ENCODE assay signal across 17 cellular contexts in genomic region chr16:3792472-3793012, GRCh38.
DNase-seq lines count a peak whose midpoint lies in the region; ATAC-seq, FAIRE-seq and TF ChIP-seq lines count a peak whose summit lies in the region.
"Had no signal": no experiment of that assay in that cellular context is flagged by ENCODE, and none has a peak within 500 bp of the region (broad histone marks: within the 10 kb centered on the region; RNA-seq: fewer than 3 reads in every experiment).

No MANE protein-coding gene starts in this region.

- POLR2A ChIA-PET in activated CD8-positive, alpha-beta T cell treated with anti-CD3 and anti-CD28 coated beads, Interleukin-2, amount 10 ng/mL, durations not matched to agents 7 days and 5 days (lab: Charles Lee), result no interaction called here

- dilution Hi-C loops in keratinocyte (cut with MboI; ENCODE audit: extremely low pct_ligation_motif_present, low sequenced_read_pairs), result no loop called here

- peak overlapping the region; percentile 67 for H3K27ac Mint-ChIP-seq in T-helper 17 cell
- peak overlapping the region; percentile 83 for H3K27ac Mint-ChIP-seq in stimulated activated naive B cell treated with anti-CD40 and anti-IgM and Interleukin-4, amounts not matched to agents 10 μg/mL and 1 μg/mL and 100 μg/mL, for 72 hours
- H3K27ac Mint-ChIP-seq in activated CD8-positive, alpha-beta T cell treated with anti-CD3 and anti-CD28 coated beads, Interleukin-2, amount 10 ng/mL, durations not matched to agents 7 days and 5 days, result no peak overlapping the region
- H3K27ac Mint-ChIP-seq: activated CD4-positive, alpha-beta memory T cell treated with anti-CD3 and anti-CD28 coated beads for 36 hours; activated naive CD8-positive, alpha-beta T cell treated with anti-CD3 and anti-CD28 coated beads, Interleukin-2, amount 10 ng/mL, durations not matched to agents 7 days and 5 days had no signal

- no peak overlapping the region for H3K9ac ChIP-seq in keratinocyte (ENCODE audit: control insufficient read depth, extremely low read depth, insufficient read depth, low read length)

- peaks cover 46% of the 10 kb centered on the region for H3K4me1 Mint-ChIP-seq in T-helper 17 cell
- H3K4me1 Mint-ChIP-seq in stimulated activated naive B cell treated with anti-CD40 and anti-IgM and Interleukin-4, amounts not matched to agents 10 μg/mL and 1 μg/mL and 100 μg/mL, for 72 hours, result peaks cover 30 to 81% of the 10 kb centered on the region in 2 donors
- peaks cover 82% of the 10 kb centered on the region for H3K4me1 Mint-ChIP-seq in activated CD8-positive, alpha-beta T cell treated with anti-CD3 and anti-CD28 coated beads, Interleukin-2, amount 10 ng/mL, durations not matched to agents 7 days and 5 days (ENCODE audit: low read depth)

- no peak overlapping the region for H2AFZ ChIP-seq in keratinocyte (ENCODE audit: control insufficient read depth, low read length)

- peaks cover 6 to 14% of the 10 kb centered on the region in 2 experiments for H3K36me3 ChIP-seq in keratinocyte (ENCODE audit: control insufficient read depth in 2 of 2, extremely low read depth in 1 of 2, insufficient read depth in 2 of 2, low read length in 2 of 2)

- CTCF ChIA-PET in activated CD8-positive, alpha-beta T cell treated with anti-CD3 and anti-CD28 coated beads, Interleukin-2, amount 10 ng/mL, durations not matched to agents 7 days and 5 days (lab: Charles Lee), result no interaction called here

- H3K9me3 ChIP-seq in T-helper 17 cell (ENCODE audit: control insufficient read depth, low read length, poor library complexity, severe bottlenecking) (no peaks in the 10 kb centered on the region), keratinocyte (ENCODE audit: control insufficient read depth, low read depth, low read length) (no peaks in the 10 kb centered on the region)

- no peaks in the 10 kb centered on the region for H3K9me1 ChIP-seq in keratinocyte (ENCODE audit: control insufficient read depth, extremely low read depth, insufficient read depth, low read length)

- no peaks in the 10 kb centered on the region for H3K9me3 Mint-ChIP-seq in stimulated activated naive B cell treated with anti-CD40 and anti-IgM and Interleukin-4, amounts not matched to agents 10 μg/mL and 1 μg/mL and 100 μg/mL, for 72 hours
- no peaks in the 10 kb centered on the region for H3K9me3 Mint-ChIP-seq in activated CD8-positive, alpha-beta T cell treated with anti-CD3 and anti-CD28 coated beads, Interleukin-2, amount 10 ng/mL, durations not matched to agents 7 days and 5 days (ENCODE audit: insufficient read depth)
- H3K9me3 Mint-ChIP-seq: activated CD4-positive, alpha-beta memory T cell treated with anti-CD3 and anti-CD28 coated beads for 36 hours; activated naive CD8-positive, alpha-beta T cell treated with anti-CD3 and anti-CD28 coated beads, Interleukin-2, amount 10 ng/mL, durations not matched to agents 7 days and 5 days had no signal

- H3K27ac ChIP-seq in coronary artery (peak overlapping the region in 1 of 2 donors; percentile 36), keratinocyte (ENCODE audit: control insufficient read depth, insufficient read depth, low read length) (peak overlapping the region; percentile 41)

- no peak for FAIRE-seq in keratinocyte (lab: Jason Lieb, UNC)
- FAIRE-seq: islet of Langerhans, urothelium cell line had no signal

- ATAC-seq in T-helper 17 cell (no peak), GM18520 (IDR thresholded peaks at IDR 0.05; ENCODE audit: unreplicated experiment) (no peak)
- ATAC-seq in stimulated activated naive B cell treated with anti-CD40 and anti-IgM and Interleukin-4, amounts not matched to agents 10 μg/mL and 1 μg/mL and 100 μg/mL, for 72 hours (replicated peaks), result peak; percentile 44 to 66
- ATAC-seq in activated CD8-positive, alpha-beta T cell treated with anti-CD3 and anti-CD28 coated beads, Interleukin-2, amount 10 ng/mL, durations not matched to agents 7 days and 5 days, result no peak

- peaks cover 22% of the 10 kb centered on the region for H3K79me2 ChIP-seq in keratinocyte (ENCODE audit: control insufficient read depth, insufficient read depth, low read length)

- TF ChIP-seq CTCF in coronary artery (IDR thresholded peaks at IDR 0.05), result no peak
- TF ChIP-seq CTCF in keratinocyte (optimal IDR thresholded peaks at IDR 0.05 in 1 of 3, IDR thresholded peaks at IDR 0.05 in 1 of 3, conservative IDR thresholded peaks at IDR 0.05 in 1 of 3; ENCODE audit: extremely low read depth in 1 of 3, insufficient read depth in 2 of 3, low read length in 3 of 3), result no peak

- peaks cover 9% of the 10 kb centered on the region for H3K36me3 Mint-ChIP-seq in T-helper 17 cell (ENCODE audit: low read depth)
- H3K36me3 Mint-ChIP-seq in stimulated activated naive B cell treated with anti-CD40 and anti-IgM and Interleukin-4, amounts not matched to agents 10 μg/mL and 1 μg/mL and 100 μg/mL, for 72 hours, result peaks cover 29 to 35% of the 10 kb centered on the region in 2 donors
- peaks cover 49% of the 10 kb centered on the region for H3K36me3 Mint-ChIP-seq in activated CD8-positive, alpha-beta T cell treated with anti-CD3 and anti-CD28 coated beads, Interleukin-2, amount 10 ng/mL, durations not matched to agents 7 days and 5 days (ENCODE audit: low read depth)

- DNase-seq in T-helper 17 cell, result no peak
- DNase-seq in coronary artery (ENCODE audit: low spot score), result peak; percentile 29
- DNase-seq in keratinocyte (ENCODE audit: low read depth, low spot score), result no peak
- peak; percentile 9 for DNase-seq in stimulated activated naive B cell treated with anti-CD40 and anti-IgM and Interleukin-4, amounts not matched to agents 10 μg/mL and 1 μg/mL and 100 μg/mL, for 72 hours
- no peak for DNase-seq in activated CD8-positive, alpha-beta T cell treated with anti-CD3 and anti-CD28 coated beads, Interleukin-2, amount 10 ng/mL, durations not matched to agents 7 days and 5 days
- DNase-seq in HK-2 (ENCODE audit: unreplicated experiment), result no peak
- DNase-seq: activated CD4-positive, alpha-beta memory T cell treated with anti-CD3 and anti-CD28 coated beads for 36 hours; activated naive CD8-positive, alpha-beta T cell treated with anti-CD3 and anti-CD28 coated beads, Interleukin-2, amount 10 ng/mL, durations not matched to agents 7 days and 5 days; activated T-cell treated with anti-CD3 and anti-CD28 coated beads, Interleukin-2, amount 50 U/mL, for 1 hour; HCEC 1CT; KG1; NCI-H2081; stimulated activated CD4-positive, alpha-beta T cell treated with anti-CD3 and anti-CD28 coated beads, Interleukin-15, amount 100 ng/mL, for 24 hours; stimulated activated naive CD4-positive, alpha-beta T cell had no signal

- no peaks in the 10 kb centered on the region for H4K20me1 ChIP-seq in keratinocyte (ENCODE audit: control insufficient read depth, extremely low read depth, insufficient read depth, low read length)

- peaks cover 13% of the 10 kb centered on the region for H3K4me1 ChIP-seq in keratinocyte (ENCODE audit: control insufficient read depth, extremely low read depth, insufficient read depth, low read length)

- H3K27me3 ChIP-seq in keratinocyte (ENCODE audit: control insufficient read depth, extremely low read depth, insufficient read depth, low read length), result no peaks in the 10 kb centered on the region

- H3K4me3 Mint-ChIP-seq in T-helper 17 cell, result no peak overlapping the region
- peak overlapping the region; percentile 9 to 34 for H3K4me3 Mint-ChIP-seq in stimulated activated naive B cell treated with anti-CD40 and anti-IgM and Interleukin-4, amounts not matched to agents 10 μg/mL and 1 μg/mL and 100 μg/mL, for 72 hours
- H3K4me3 Mint-ChIP-seq in activated CD8-positive, alpha-beta T cell treated with anti-CD3 and anti-CD28 coated beads, Interleukin-2, amount 10 ng/mL, durations not matched to agents 7 days and 5 days, result no peak overlapping the region
- H3K4me3 Mint-ChIP-seq: activated CD4-positive, alpha-beta memory T cell treated with anti-CD3 and anti-CD28 coated beads for 36 hours; activated naive CD8-positive, alpha-beta T cell treated with anti-CD3 and anti-CD28 coated beads, Interleukin-2, amount 10 ng/mL, durations not matched to agents 7 days and 5 days had no signal

- H3K4me2 ChIP-seq in keratinocyte (ENCODE audit: control insufficient read depth, extremely low read depth, insufficient read depth, low read depth, low read length), result peak overlapping the region; percentile 38

- H3K4me3 ChIP-seq in coronary artery (peak overlapping the region; percentile 25), keratinocyte (ENCODE audit: control insufficient read depth in 2 of 3, extremely low read depth in 1 of 3, insufficient read depth in 2 of 3, low read depth in 1 of 3, low read length in 3 of 3) (no peak overlapping the region)

- H3K27me3 Mint-ChIP-seq in T-helper 17 cell, result no peaks in the 10 kb centered on the region
- no peaks in the 10 kb centered on the region for H3K27me3 Mint-ChIP-seq in stimulated activated naive B cell treated with anti-CD40 and anti-IgM and Interleukin-4, amounts not matched to agents 10 μg/mL and 1 μg/mL and 100 μg/mL, for 72 hours
- no peaks in the 10 kb centered on the region for H3K27me3 Mint-ChIP-seq in activated CD8-positive, alpha-beta T cell treated with anti-CD3 and anti-CD28 coated beads, Interleukin-2, amount 10 ng/mL, durations not matched to agents 7 days and 5 days (ENCODE audit: low read depth)
- H3K27me3 Mint-ChIP-seq: activated CD4-positive, alpha-beta memory T cell treated with anti-CD3 and anti-CD28 coated beads for 36 hours had no signal

Comparison
In these comparisons a context has a peak if more than half of its experiments do, and no peak if none do; other contexts are left out.
1. ATAC-seq: peak in stimulated activated naive B cell treated with anti-CD40 and anti-IgM and Interleukin-4, amounts not matched to agents 10 μg/mL and 1 μg/mL and 100 μg/mL, for 72 hours (2 of 2); none in T-helper 17 cell (single experiment), GM18520 (single experiment) and activated CD8-positive, alpha-beta T cell treated with anti-CD3 and anti-CD28 coated beads, Interleukin-2, amount 10 ng/mL, durations not matched to agents 7 days and 5 days (single experiment).
2. DNase-seq: peak in coronary artery (single experiment) and stimulated activated naive B cell treated with anti-CD40 and anti-IgM and Interleukin-4, amounts not matched to agents 10 μg/mL and 1 μg/mL and 100 μg/mL, for 72 hours (single experiment); none in T-helper 17 cell (0 of 3), keratinocyte (single experiment), activated CD8-positive, alpha-beta T cell treated with anti-CD3 and anti-CD28 coated beads, Interleukin-2, amount 10 ng/mL, durations not matched to agents 7 days and 5 days (single experiment) and HK-2 (single experiment).
3. H3K4me3 Mint-ChIP-seq: peak in stimulated activated naive B cell treated with anti-CD40 and anti-IgM and Interleukin-4, amounts not matched to agents 10 μg/mL and 1 μg/mL and 100 μg/mL, for 72 hours (2 of 2); none in T-helper 17 cell (single experiment) and activated CD8-positive, alpha-beta T cell treated with anti-CD3 and anti-CD28 coated beads, Interleukin-2, amount 10 ng/mL, durations not matched to agents 7 days and 5 days (single experiment).